Comparison of ENCODE assay signal across 7 cellular contexts in genomic region chr5:85896499-85896898, GRCh38.
"Had no signal": no experiment of that assay in that cellular context is flagged by ENCODE, and none has a peak within 500 bp of the region (broad histone marks: within the 10 kb centered on the region; RNA-seq: fewer than 3 reads in every experiment).

No MANE protein-coding gene starts in this region.

- H3K4me3 ChIP-seq: HAP-1, K562 had no signal

- DNase-seq: GOT3, H7, HFFc6, IMR-90 had no signal

- H3K9me3 ChIP-seq: HAP-1 had no signal

- ATAC-seq: HCT116, K562 had no signal

- H3K36me3 ChIP-seq: HAP-1 had no signal

- H3K4me1 ChIP-seq: HAP-1 had no signal
